Comparison of ENCODE assay signal across 8 cellular contexts in the genomic region with DNA sequence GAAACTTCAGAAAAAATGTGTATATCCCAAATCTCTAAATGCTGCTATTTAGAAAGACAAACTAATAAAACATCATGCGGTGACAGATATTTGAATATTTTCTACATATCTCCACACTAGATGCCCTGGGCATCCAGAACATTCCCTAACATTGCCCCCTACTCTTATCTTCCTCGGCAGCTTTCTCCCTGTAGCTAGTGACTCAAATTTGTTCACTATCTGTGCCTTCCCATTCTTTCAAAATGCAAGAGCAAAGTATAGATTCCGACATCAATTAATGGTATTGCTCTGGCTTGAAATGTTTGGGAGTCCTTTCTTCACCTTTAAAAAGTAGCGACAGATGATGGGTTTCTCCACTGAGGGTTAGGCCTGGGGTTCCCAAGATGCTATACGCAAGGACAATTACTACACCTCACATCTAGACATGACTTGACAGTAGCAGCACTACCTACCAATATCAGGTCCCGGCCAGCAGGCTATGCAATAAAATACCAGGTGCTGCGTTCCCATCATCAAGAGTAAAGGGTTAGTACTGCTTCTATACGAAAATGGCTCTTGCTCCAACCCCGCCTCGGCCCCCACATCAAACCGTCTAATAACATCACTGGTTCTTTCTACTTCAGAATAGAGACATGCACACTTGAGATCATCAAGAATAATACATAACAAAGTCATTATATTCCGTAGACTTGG. TPM values are rescaled to one million over a fixed set of nuclear protein-coding genes. Genes with fewer than 3 reads are reported as not detected.
A peak's percentile ranks its signal among the peaks of the same experiment; 100 is the strongest.
DNase-seq lines count a peak whose midpoint lies in the region; ATAC-seq and TF ChIP-seq lines count a peak whose summit lies in the region.

No MANE protein-coding gene starts in this region.

- H3K4me2 ChIP-seq in Karpas-422 (ENCODE audit: low read depth, low read length, poor library complexity, severe bottlenecking) = peak overlapping the region; percentile 99

- H3K36me3 Mint-ChIP-seq in activated T-cell treated with anti-CD3 and anti-CD28 coated beads, Interleukin-2, amount 50 U/mL, for 24 hours (ENCODE audit: low read depth) = peaks cover 55% of the 10 kb centered on the region

- H3K9me3 ChIP-seq in Karpas-422 (ENCODE audit: low read length) (no peaks in the 10 kb centered on the region), gastroesophageal sphincter (no peaks in the 10 kb centered on the region)

- no peaks in the 10 kb centered on the region for H3K9me3 Mint-ChIP-seq in activated T-cell treated with anti-CD3 and anti-CD28 coated beads, Interleukin-2, amount 50 U/mL, for 24 hours

- no peaks in the 10 kb centered on the region for H3K9me2 ChIP-seq in Karpas-422 (replicated peaks; ENCODE audit: insufficient read depth, low read length)

- peak overlapping the region; percentile 85 for H3K9ac ChIP-seq in Karpas-422 (ENCODE audit: low read length)

- peaks cover 61% of the 10 kb centered on the region for H3K79me2 ChIP-seq in Karpas-422 (ENCODE audit: low read length)

- ATAC-seq in GM19324 (IDR thresholded peaks at IDR 0.05; ENCODE audit: low FRiP score, unreplicated experiment) = peak; percentile 8
- peak; percentile 6 for ATAC-seq in gastroesophageal sphincter
- ATAC-seq in omental fat pad (ENCODE audit: low FRiP score) = peak; percentile 28

- H2AFZ ChIP-seq in Karpas-422 (ENCODE audit: low read length) = peak overlapping the region; percentile 76; the same call in 1 of the 2 replicates

- peak overlapping the region; percentile 87 for H3K4me3 ChIP-seq in Karpas-422 (ENCODE audit: low read length)
- H3K4me3 ChIP-seq in gastroesophageal sphincter = peak overlapping the region; percentile 59 to 90

- DNase-seq in AG08395 (ENCODE audit: low spot score) (peak; percentile 10), Karpas-422 (peak; percentile 63), omental fat pad (ENCODE audit: low spot score) (peak; percentile 27), HuH-7.5 (ENCODE audit: low spot score) (no peak), iPS-NIHi7 (ENCODE audit: extremely low spot score) (no peak)
- no peak for DNase-seq in activated T-cell treated with anti-CD3 and anti-CD28 coated beads, Interleukin-2, amount 50 U/mL, for 24 hours

- H3K4me1 Mint-ChIP-seq in activated T-cell treated with anti-CD3 and anti-CD28 coated beads, Interleukin-2, amount 50 U/mL, for 24 hours (ENCODE audit: low read depth) = peaks cover 48% of the 10 kb centered on the region

- TF ChIP-seq EP300 in gastroesophageal sphincter (IDR thresholded peaks at IDR 0.05) = no peak

- no peak for TF ChIP-seq CTCF in gastroesophageal sphincter (IDR thresholded peaks at IDR 0.05)
- no peak for TF ChIP-seq CTCF in omental fat pad (IDR thresholded peaks at IDR 0.05)

- H3K27me3 ChIP-seq in Karpas-422 (ENCODE audit: low read length) (no peaks in the 10 kb centered on the region), gastroesophageal sphincter (no peaks in the 10 kb centered on the region)

- peak overlapping the region; percentile 98 for H3K4me3 Mint-ChIP-seq in activated T-cell treated with anti-CD3 and anti-CD28 coated beads, Interleukin-2, amount 50 U/mL, for 24 hours

- H3K27me3 Mint-ChIP-seq in activated T-cell treated with anti-CD3 and anti-CD28 coated beads, Interleukin-2, amount 50 U/mL, for 24 hours = no peaks in the 10 kb centered on the region

- WGBS in gastroesophageal sphincter (ENCODE audit: low coverage in 1 of 2), 2 donors = 9 to 14% methylated on average over 12 of the region's 12 CpGs

- TF ChIP-seq POLR2A in gastroesophageal sphincter (IDR thresholded peaks at IDR 0.05) = no peak

- H3K27ac ChIP-seq in Karpas-422 (ENCODE audit: low read length) (peak overlapping the region; percentile 59), gastroesophageal sphincter (peak overlapping the region; percentile 79 to 92 (median 88))

- peak overlapping the region; percentile 99 for H3K27ac Mint-ChIP-seq in activated T-cell treated with anti-CD3 and anti-CD28 coated beads, Interleukin-2, amount 50 U/mL, for 24 hours

- peaks cover 21% of the 10 kb centered on the region; the same call in 1 of the 2 replicates for H3K36me3 ChIP-seq in Karpas-422 (ENCODE audit: insufficient read depth, low read length)
- peaks cover 0 to 19% of the 10 kb centered on the region in 2 donors for H3K36me3 ChIP-seq in gastroesophageal sphincter

- H3K4me1 ChIP-seq in Karpas-422 (ENCODE audit: low read length) = peaks cover 20% of the 10 kb centered on the region
- H3K4me1 ChIP-seq in gastroesophageal sphincter = peaks cover 9 to 44% (median 14%) of the 10 kb centered on the region in 3 donors

- H4K20me1 ChIP-seq in Karpas-422 (ENCODE audit: insufficient read depth, low read depth, low read length) = no peaks in the 10 kb centered on the region

RNA-seq across cellular contexts. Expression of gene UBR1, which starts 0.6 kb away (rescaled TPM):
- 25.8 and 56.0 TPM in 2 replicates for total RNA-seq in Karpas-422 (2014; rRNA removed; shearing (Covaris generic); ENCODE audit: low replicate concordance)
- 10 to 100 TPM; 24.0 to 46.1 (median 31.5) TPM for total RNA-seq in gastroesophageal sphincter
- 10 to 100 TPM; 37.3 to 45.7 (median 43.5) TPM for total RNA-seq in omental fat pad

RNA-seq across cellular contexts. Expression of gene TMEM62, which starts 28.2 kb away (rescaled TPM):
- 45.6 and 47.8 TPM in 2 replicates for total RNA-seq in Karpas-422 (2014; rRNA removed; shearing (Covaris generic); ENCODE audit: low replicate concordance)
- total RNA-seq in gastroesophageal sphincter (10 to 100 TPM; 11.5 to 25.2 (median 22.9) TPM), omental fat pad (10 to 100 TPM; 16.6 to 32.9 (median 21.0) TPM)

Comparison
In these comparisons a context has a peak if more than half of its experiments do, and no peak if none do; other contexts are left out.
1. DNase-seq: peak in AG08395 (single experiment), Karpas-422 (single experiment) and omental fat pad (single experiment); none in activated T-cell treated with anti-CD3 and anti-CD28 coated beads, Interleukin-2, amount 50 U/mL, for 24 hours (single experiment), HuH-7.5 (single experiment) and iPS-NIHi7 (single experiment).
2. Peak in every context shown above with its lines, with median percentiles within 50 percentile points of each other: ATAC-seq.